8 cellular contexts compared by ENCODE assay signal in genomic region chr17:78351449-78352006, GRCh38. TPM values are rescaled to one million over a fixed set of nuclear protein-coding genes. Genes with fewer than 3 reads are reported as not detected.
A peak's percentile ranks its signal among the peaks of the same experiment; 100 is the strongest.
DNase-seq lines count a peak whose midpoint lies in the region; ATAC-seq and TF ChIP-seq lines count a peak whose summit lies in the region.

No MANE protein-coding gene starts in this region.

- no peaks in the 10 kb centered on the region for H3K9me3 ChIP-seq in ES-I3 (ENCODE audit: control insufficient read depth, insufficient read depth, low read length)

- DNase-seq in fibroblast of villous mesenchyme (ENCODE audit: low read depth) (peak; percentile 100), nephron progenitor cell (peak; percentile 41), cerebellar nuclear complex (lab: John Stamatoyannopoulos, UW) (no peak)

- no peak overlapping the region for H3K4me3 ChIP-seq in fibroblast of villous mesenchyme (ENCODE audit: low read depth, low read length)

- H3K9me3 Mint-ChIP-seq in nephron progenitor cell, result no peaks in the 10 kb centered on the region

- H3K36me3 Mint-ChIP-seq in nephron progenitor cell (ENCODE audit: low read depth), result no peaks in the 10 kb centered on the region

- peak overlapping the region; percentile 34 for H3K9ac ChIP-seq in ES-I3 (ENCODE audit: low read depth, low read length)

- peaks cover 34% of the 10 kb centered on the region for H3K4me1 ChIP-seq in ES-I3 (ENCODE audit: insufficient read depth, low read length)

- TF ChIP-seq CTCF in fibroblast of villous mesenchyme (IDR thresholded peaks at IDR 0.05; ENCODE audit: insufficient read depth, low read depth, low read length), result peak; percentile 29
- TF ChIP-seq CTCF in nephron progenitor cell (IDR thresholded peaks at IDR 0.05), result no peak

- H3K27me3 Mint-ChIP-seq in nephron progenitor cell (ENCODE audit: low read depth, poor library complexity), result peaks cover 20% of the 10 kb centered on the region

- H3K36me3 ChIP-seq in ES-I3 (ENCODE audit: insufficient read depth, low read length), result no peaks in the 10 kb centered on the region

- ATAC-seq in SK-N-SH treated with all-trans-retinoic acid at 6 μM for 48 hours (no peak), GM21717 (IDR thresholded peaks at IDR 0.05; ENCODE audit: unreplicated experiment) (no peak), GM18520 (IDR thresholded peaks at IDR 0.05; ENCODE audit: unreplicated experiment) (no peak), HG03571 (IDR thresholded peaks at IDR 0.05; ENCODE audit: unreplicated experiment) (no peak)

- H3K4me3 Mint-ChIP-seq in nephron progenitor cell, result peak overlapping the region; percentile 55

- H3K4me1 Mint-ChIP-seq in nephron progenitor cell, result peaks cover 65% of the 10 kb centered on the region

- no peak overlapping the region for H3K27ac Mint-ChIP-seq in nephron progenitor cell

TF ChIP-seq in SK-N-SH treated with all-trans-retinoic acid at 6 μM for 48 hours, 23 proteins besides CTCF, POLR2A, EP300 and RAD21:
- TF ChIP-seq PATZ1 (CRISPR knock-in tag; IDR thresholded peaks at IDR 0.05; ENCODE audit: borderline replicate concordance), result peak; percentile 11; the same call in 1 of the 2 replicates
- no peak for TF ChIP-seq BACH2 (CRISPR knock-in tag; IDR thresholded peaks at IDR 0.05; ENCODE audit: borderline replicate concordance)
- TF ChIP-seq CSDC2 (CRISPR knock-in tag; IDR thresholded peaks at IDR 0.05), result 0 out of 2 replicates have a peak, but pooled peaks have one; percentile 55

RNA-seq across cellular contexts. Expression of gene SOCS3, which starts 8.3 kb away (rescaled TPM):
- 59.6 and 70.0 TPM in 2 replicates for total RNA-seq in fibroblast of villous mesenchyme

RNA-seq across cellular contexts. Expression of gene PGS1, which starts 26.9 kb away (rescaled TPM):
- total RNA-seq in fibroblast of villous mesenchyme, result 30.9 and 35.4 TPM in 2 replicates

Comparison
In these comparisons a context has a peak if more than half of its experiments do, and no peak if none do; other contexts are left out.
1. DNase-seq: peak in fibroblast of villous mesenchyme (single experiment) and nephron progenitor cell (single experiment); none in cerebellar nuclear complex (0 of 2).